ENCODE assay signal across 1 cellular context in genomic region chr14:22822017-22822618, GRCh38.
A peak's percentile ranks its signal among the peaks of the same experiment; 100 is the strongest.
TF ChIP-seq lines count a peak whose summit lies in the region.

No MANE protein-coding gene starts in this region.

TF ChIP-seq in H1, 55 proteins besides CTCF, POLR2A, EP300 and RAD21:
- TF ChIP-seq MAX (IDR thresholded peaks at IDR 0.05) (peak; percentile 54), SAP30 (IDR thresholded peaks at IDR 0.05; ENCODE audit: insufficient read depth, insufficient replicate concordance, low read length) (no peak), NRF1 (IDR thresholded peaks at IDR 0.05; ENCODE audit: low read depth, low read length) (no peak), PHF8 (conservative IDR thresholded peaks at IDR 0.05; ENCODE audit: low read depth, low read length) (peak; percentile 73), GTF2F1 (IDR thresholded peaks at IDR 0.05; ENCODE audit: borderline replicate concordance, low read depth, low read length) (no peak), FOSL1 (IDR thresholded peaks at IDR 0.05; ENCODE audit: insufficient read depth, low read depth, low read length) (no peak), RBBP5 (IDR thresholded peaks at IDR 0.05; ENCODE audit: borderline replicate concordance, low read depth, low read length) (peak; percentile 69), KDM1A (IDR thresholded peaks at IDR 0.05; ENCODE audit: borderline replicate concordance, low read length) (0 out of 2 replicates have a peak, but pooled peaks have one; percentile 22), MAFK (IDR thresholded peaks at IDR 0.05; ENCODE audit: low read depth, low read length) (no peak), E2F6 (IDR thresholded peaks at IDR 0.05) (peak; percentile 57), POLR2AphosphoS5 (IDR thresholded peaks at IDR 0.05; ENCODE audit: low read depth, low read length) (peak; percentile 75), TAF1 (IDR thresholded peaks at IDR 0.05; ENCODE audit: low read depth, low read length) (peak; percentile 53; the same call in 1 of the 2 replicates), HDAC6 (IDR thresholded peaks at IDR 0.05; ENCODE audit: low read depth, low read length) (no peak), SP4 (IDR thresholded peaks at IDR 0.05; ENCODE audit: low read length) (no peak; the same call in 1 of the 2 replicates), ASH2L (IDR thresholded peaks at IDR 0.05; ENCODE audit: low read length) (peak; percentile 94), CHD2 (IDR thresholded peaks at IDR 0.05; ENCODE audit: low read length) (peak; percentile 41; the same call in 1 of the 2 replicates), SIX5 (IDR thresholded peaks at IDR 0.05; ENCODE audit: low read depth, low read length) (no peak), GABPA (IDR thresholded peaks at IDR 0.05; ENCODE audit: borderline replicate concordance, insufficient read depth, low read length) (no peak), SIN3A (conservative IDR thresholded peaks at IDR 0.05 in 1 of 2, IDR thresholded peaks at IDR 0.05 in 1 of 2; ENCODE audit: low read depth in 1 of 2, low read length in 2 of 2) (peak in 1 of 2 experiments; percentile 2; a peak in 1 of 4 replicates), EGR1 (IDR thresholded peaks at IDR 0.05; ENCODE audit: borderline replicate concordance, low read depth, low read length) (peak; percentile 89)
